In genomic region chr9:110952018-110952864, GRCh38 we compare ENCODE assay signal across 15 cellular contexts.
DNase-seq lines count a peak whose midpoint lies in the region; ATAC-seq and TF ChIP-seq lines count a peak whose summit lies in the region.
"Had no signal": no experiment of that assay in that cellular context is flagged by ENCODE, and none has a peak within 500 bp of the region (broad histone marks: within the 10 kb centered on the region; RNA-seq: fewer than 3 reads in every experiment).

No MANE protein-coding gene starts in this region.

- TF ChIP-seq CTCF in activated CD8-positive, alpha-beta T cell treated with anti-CD3 and anti-CD28 coated beads for 36 hours (IDR thresholded peaks at IDR 0.05): no peak

- H3K9me3 ChIP-seq in T-helper 17 cell (ENCODE audit: control insufficient read depth, low read length, poor library complexity, severe bottlenecking): no peaks in the 10 kb centered on the region

- peak; percentile 49 for DNase-seq in GDM1 (lab: John Stamatoyannopoulos, UW)
- DNase-seq in LoVo (ENCODE audit: low spot score): peak; percentile 25
- DNase-seq in putamen (ENCODE audit: low spot score): peak; percentile 34
- no peak for DNase-seq in stimulated activated CD4-positive, alpha-beta T cell treated with anti-CD3 and anti-CD28 coated beads, Interleukin-1b, Interleukin-23, amount 100 ng/mL, for 48 hours
- DNase-seq in T-helper 17 cell: no peak
- DNase-seq in activated CD8-positive, alpha-beta T cell treated with anti-CD3 and anti-CD28 coated beads for 36 hours: no peak
- no peak for DNase-seq in ecto neural progenitor cell (ENCODE audit: low spot score)
- DNase-seq: activated B cell treated with CpG ODN at 0.5 μM for 24 hours, Calu3, foreskin keratinocyte, NCI-H1092 treated with DMSO at 0.1 percent for 48 hours, SW 1271 had no signal

- peak overlapping the region; percentile 49 for H3K27ac ChIP-seq in cingulate gyrus (ENCODE audit: low read depth, low read length)
- H3K27ac ChIP-seq: foreskin keratinocyte had no signal

- peaks cover 19% of the 10 kb centered on the region for H3K9me3 Mint-ChIP-seq in activated CD8-positive, alpha-beta T cell treated with anti-CD3 and anti-CD28 coated beads for 36 hours

- ATAC-seq in T-helper 17 cell: no peak
- ATAC-seq in activated CD8-positive, alpha-beta T cell treated with anti-CD3 and anti-CD28 coated beads for 36 hours: no peak
- ATAC-seq: foreskin keratinocyte had no signal

- no peaks in the 10 kb centered on the region for H3K4me1 Mint-ChIP-seq in T-helper 17 cell
- H3K4me1 Mint-ChIP-seq in activated CD8-positive, alpha-beta T cell treated with anti-CD3 and anti-CD28 coated beads for 36 hours (ENCODE audit: low read depth): no peaks in the 10 kb centered on the region
- H3K4me1 Mint-ChIP-seq: activated B cell treated with CpG ODN at 0.5 μM for 24 hours; central memory CD8-positive, alpha-beta T cell had no signal

- no peak overlapping the region for H3K27ac Mint-ChIP-seq in T-helper 17 cell
- no peak overlapping the region for H3K27ac Mint-ChIP-seq in activated CD8-positive, alpha-beta T cell treated with anti-CD3 and anti-CD28 coated beads for 36 hours
- H3K27ac Mint-ChIP-seq: activated B cell treated with CpG ODN at 0.5 μM for 24 hours; activated T-helper 2 cell treated with anti-CD3 and anti-CD28 coated beads, Interferon-gamma antibody, Interleukin-2, Interleukin-4, amounts not matched to agents 10 μg/mL and 5 μg/mL and 100 μg/mL, durations not matched to agents 14 hours and 24 hours and 36 hours had no signal

- CTCF ChIA-PET in activated CD8-positive, alpha-beta T cell treated with anti-CD3 and anti-CD28 coated beads for 36 hours (lab: Charles Lee): no interaction called here

- H3K27me3 Mint-ChIP-seq in T-helper 17 cell: no peaks in the 10 kb centered on the region
- H3K27me3 Mint-ChIP-seq in activated CD8-positive, alpha-beta T cell treated with anti-CD3 and anti-CD28 coated beads for 36 hours: no peaks in the 10 kb centered on the region
- H3K27me3 Mint-ChIP-seq: central memory CD8-positive, alpha-beta T cell had no signal

- no peak overlapping the region for H3K4me3 Mint-ChIP-seq in T-helper 17 cell
- H3K4me3 Mint-ChIP-seq in activated CD8-positive, alpha-beta T cell treated with anti-CD3 and anti-CD28 coated beads for 36 hours: no peak overlapping the region
- H3K4me3 Mint-ChIP-seq: activated B cell treated with CpG ODN at 0.5 μM for 24 hours; central memory CD8-positive, alpha-beta T cell had no signal

- no peaks in the 10 kb centered on the region for H3K36me3 Mint-ChIP-seq in T-helper 17 cell (ENCODE audit: low read depth)
- H3K36me3 Mint-ChIP-seq in activated CD8-positive, alpha-beta T cell treated with anti-CD3 and anti-CD28 coated beads for 36 hours (ENCODE audit: low read depth): no peaks in the 10 kb centered on the region

- POLR2A ChIA-PET in activated CD8-positive, alpha-beta T cell treated with anti-CD3 and anti-CD28 coated beads for 36 hours (lab: Charles Lee): no interaction called here

- intact Hi-C loops in activated CD8-positive, alpha-beta T cell treated with anti-CD3 and anti-CD28 coated beads for 36 hours (cut with micrococcal nuclease): no loop called here

Comparison
In these comparisons a context has a peak if more than half of its experiments do, and no peak if none do; other contexts are left out.
1. DNase-seq: peak in GDM1 (single experiment), LoVo (single experiment) and putamen (single experiment); none in stimulated activated CD4-positive, alpha-beta T cell treated with anti-CD3 and anti-CD28 coated beads, Interleukin-1b, Interleukin-23, amount 100 ng/mL, for 48 hours (single experiment), T-helper 17 cell (0 of 3), activated CD8-positive, alpha-beta T cell treated with anti-CD3 and anti-CD28 coated beads for 36 hours (single experiment) and ecto neural progenitor cell (single experiment).